Comparison of ENCODE assay signal across 13 cellular contexts in genomic region chr3:151011427-151011826, GRCh38.
A peak's percentile ranks its signal among the peaks of the same experiment; 100 is the strongest.
DNase-seq lines count a peak whose midpoint lies in the region.
"Had no signal": no experiment of that assay in that cellular context is flagged by ENCODE, and none has a peak within 500 bp of the region (broad histone marks: within the 10 kb centered on the region; RNA-seq: fewer than 3 reads in every experiment).

No MANE protein-coding gene starts in this region.

- H3K27ac ChIP-seq in epithelial cell of prostate, result no peak overlapping the region

- DNase-seq in DMS153 treated with DMSO at 0.1 percent for 48 hours (lab: John Stamatoyannopoulos, UW; ENCODE audit: unreplicated experiment) (peak; percentile 3), DMS153 (lab: John Stamatoyannopoulos, UW) (no peak), NCI-H524 (lab: John Stamatoyannopoulos, UW) (peak; percentile 74 to 86), epithelial cell of prostate (ENCODE audit: low read depth, low spot score) (peak; percentile 51), retina (peak; percentile 31)
- DNase-seq in activated T-cell treated with anti-CD3 and anti-CD28 coated beads, Interleukin-2, amount 50 U/mL, for 24 hours, result no peak
- no peak for DNase-seq in stimulated activated CD4-positive, alpha-beta T cell treated with anti-CD3 and anti-CD28 coated beads, Interleukin-4, amount 100 ng/mL, for 4 hours
- no peak for DNase-seq in effector CD4-positive, alpha-beta T cell
- DNase-seq: 8988T; activated CD8-positive, alpha-beta memory T cell treated with anti-CD3 and anti-CD28 coated beads, Interleukin-2, amount 50 U/mL, for 48 hours; amniotic stem cell; islet precursor cell had no signal

- no peaks in the 10 kb centered on the region for H3K9me3 Mint-ChIP-seq in activated T-cell treated with anti-CD3 and anti-CD28 coated beads, Interleukin-2, amount 50 U/mL, for 24 hours

- H3K27me3 Mint-ChIP-seq in activated T-cell treated with anti-CD3 and anti-CD28 coated beads, Interleukin-2, amount 50 U/mL, for 24 hours, result peaks cover 6% of the 10 kb centered on the region

- no peaks in the 10 kb centered on the region for H3K4me1 Mint-ChIP-seq in activated T-cell treated with anti-CD3 and anti-CD28 coated beads, Interleukin-2, amount 50 U/mL, for 24 hours (ENCODE audit: low read depth)
- H3K4me1 Mint-ChIP-seq: neural crest cell had no signal

- no peak overlapping the region for H3K4me3 Mint-ChIP-seq in activated T-cell treated with anti-CD3 and anti-CD28 coated beads, Interleukin-2, amount 50 U/mL, for 24 hours
- H3K4me3 Mint-ChIP-seq: neural crest cell had no signal

- no peak overlapping the region for H3K27ac Mint-ChIP-seq in activated T-cell treated with anti-CD3 and anti-CD28 coated beads, Interleukin-2, amount 50 U/mL, for 24 hours

- H3K36me3 Mint-ChIP-seq in activated T-cell treated with anti-CD3 and anti-CD28 coated beads, Interleukin-2, amount 50 U/mL, for 24 hours (ENCODE audit: low read depth), result no peaks in the 10 kb centered on the region

Comparison
In these comparisons a context has a peak if more than half of its experiments do, and no peak if none do; other contexts are left out.
1. DNase-seq: peak in DMS153 treated with DMSO at 0.1 percent for 48 hours (single experiment), NCI-H524 (2 of 2), epithelial cell of prostate (single experiment) and retina (single experiment); none in DMS153 (single experiment), activated T-cell treated with anti-CD3 and anti-CD28 coated beads, Interleukin-2, amount 50 U/mL, for 24 hours (single experiment), stimulated activated CD4-positive, alpha-beta T cell treated with anti-CD3 and anti-CD28 coated beads, Interleukin-4, amount 100 ng/mL, for 4 hours (0 of 2) and effector CD4-positive, alpha-beta T cell (single experiment).